In the genomic region with DNA sequence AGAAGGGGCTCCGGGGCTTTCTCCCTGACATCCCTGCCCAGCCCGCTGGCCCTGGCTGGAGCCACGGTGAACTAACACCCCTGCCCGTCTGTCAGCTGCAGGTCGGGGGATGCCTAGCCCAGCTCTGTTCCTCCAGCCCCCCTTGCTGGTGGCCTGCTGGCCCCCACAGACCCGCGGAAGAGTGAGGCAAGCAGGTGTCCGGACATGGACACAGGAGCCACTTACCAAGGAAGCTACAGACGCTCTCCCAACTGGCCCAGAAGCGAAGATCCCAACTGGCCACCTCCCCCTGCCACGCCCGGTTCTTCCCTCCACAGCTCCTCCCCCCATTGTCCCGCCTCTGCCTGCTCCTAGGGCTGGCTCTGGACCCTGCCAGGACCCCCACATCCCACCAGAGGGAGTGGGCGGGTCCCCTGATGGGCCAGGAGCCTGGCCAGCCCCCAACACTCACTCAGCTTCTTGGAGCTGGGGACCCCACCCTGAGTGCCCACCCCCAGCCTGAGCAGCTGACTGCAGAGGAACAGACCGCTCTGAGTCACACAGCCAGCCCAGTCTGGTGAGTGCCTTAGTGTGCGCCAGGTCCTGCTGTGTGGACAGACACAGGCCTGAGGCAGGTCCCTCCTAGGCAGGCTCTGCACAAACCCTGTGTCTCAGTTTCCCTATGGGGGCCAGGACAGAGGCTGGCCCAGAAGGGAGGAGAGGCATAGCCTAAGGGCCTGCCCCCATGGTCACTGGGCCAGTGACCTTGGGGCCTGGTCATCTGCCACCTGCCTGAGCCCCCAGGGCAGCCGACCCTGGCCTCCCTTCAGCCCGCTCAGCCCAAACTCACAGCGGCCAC, we compare ENCODE assay signal across 9 cellular contexts. TPM values are rescaled to one million over a fixed set of nuclear protein-coding genes. Genes with fewer than 3 reads are reported as not detected.
DNase-seq lines count a peak whose midpoint lies in the region; ATAC-seq and TF ChIP-seq lines count a peak whose summit lies in the region.
"Had no signal": no experiment of that assay in that cellular context is flagged by ENCODE, and none has a peak within 500 bp of the region (broad histone marks: within the 10 kb centered on the region; RNA-seq: fewer than 3 reads in every experiment).

No MANE protein-coding gene starts in this region.

- H3K27me3 ChIP-seq in ascending aorta (no peaks in the 10 kb centered on the region), hepatocyte (peaks cover 4% of the 10 kb centered on the region), stomach smooth muscle (ENCODE audit: control insufficient read depth in 1 of 2, insufficient read depth in 2 of 2, low read length in 2 of 2) (no peaks in the 10 kb centered on the region)

- CTCF ChIA-PET in HEK293 (lab: Yijun Ruan, JAX): interaction anchor here (1.1 to 2.1 kb wide), 2 partner anchors 74 to 76 kb away, joined by 3 to 7 read pairs; no protein-coding TSS in a partner anchor

- peak in 1 of 2 donors; percentile 84 for DNase-seq in ascending aorta (ENCODE audit: low spot score in 2 of 2)
- peak; percentile 66 for DNase-seq in hepatocyte (ENCODE audit: low spot score)
- DNase-seq in NCI-H345 (lab: John Stamatoyannopoulos, UW): no peak
- DNase-seq in middle frontal gyrus (ENCODE audit: extremely low spot score, low spot score): no peak
- no peak for DNase-seq in NK-92 treated with Interleukin-12 subunit alpha and Interleukin-12 subunit beta, amount 100 ng/mL, for 24 hours (lab: John Stamatoyannopoulos, UW)
- DNase-seq: NCI-H1092 had no signal

- no peaks in the 10 kb centered on the region for H3K36me3 ChIP-seq in HEK293 (ENCODE audit: control insufficient read depth in 2 of 2, insufficient read depth in 1 of 2, low read length in 2 of 2)
- no peaks in the 10 kb centered on the region for H3K36me3 ChIP-seq in ascending aorta
- H3K36me3 ChIP-seq in hepatocyte (replicated peaks; ENCODE audit: insufficient read depth, low read depth): no peaks in the 10 kb centered on the region
- H3K36me3 ChIP-seq in stomach smooth muscle (ENCODE audit: control insufficient read depth in 2 of 2, insufficient read depth in 2 of 2, low read length in 2 of 2): peaks cover 0 to 1% of the 10 kb centered on the region in 2 donors

- intact Hi-C loops in ascending aorta (cut with DNase I): loop anchor here (5.0 to 10.0 kb wide), 4 partner anchors 143 to 332 kb away; a partner anchor contains a TSS

- ATAC-seq in GM21360 (IDR thresholded peaks at IDR 0.05; ENCODE audit: unreplicated experiment): no peak

- no peak overlapping the region for H2AFZ ChIP-seq in hepatocyte

- peak overlapping the region; percentile 76 to 77 for H3K9ac ChIP-seq in stomach smooth muscle (ENCODE audit: low read length in 2 of 2)

- no peak overlapping the region for H3K4me2 ChIP-seq in hepatocyte

- H3K4me1 ChIP-seq in HEK293 (ENCODE audit: control insufficient read depth, insufficient read depth, low read length): peaks cover 11% of the 10 kb centered on the region
- peaks cover 32 to 61% of the 10 kb centered on the region in 2 donors for H3K4me1 ChIP-seq in ascending aorta
- H3K4me1 ChIP-seq in hepatocyte (ENCODE audit: insufficient read depth): peaks cover 58% of the 10 kb centered on the region
- H3K4me1 ChIP-seq in stomach smooth muscle (ENCODE audit: control insufficient read depth, insufficient read depth, low read length): peaks cover 97% of the 10 kb centered on the region

- H3K27ac ChIP-seq in HEK293 (ENCODE audit: extremely low read depth, low read depth, low read length) (no peak overlapping the region), ascending aorta (peak overlapping the region; percentile 92 to 97), hepatocyte (peak overlapping the region; percentile 27), stomach smooth muscle (ENCODE audit: low read length) (peak overlapping the region; percentile 97)

- H3K9me3 ChIP-seq in HEK293 (ENCODE audit: control insufficient read depth, insufficient read depth, low read depth, low read length) (no peaks in the 10 kb centered on the region), ascending aorta (no peaks in the 10 kb centered on the region), hepatocyte (ENCODE audit: low read depth) (no peaks in the 10 kb centered on the region), stomach smooth muscle (ENCODE audit: control insufficient read depth in 2 of 2, low read length in 2 of 2) (no peaks in the 10 kb centered on the region)

- 85% methylated on average over 15 of the region's 19 CpGs for WGBS in hepatocyte (ENCODE audit: low lambda C conversion rate, missing lambda C conversion rate)

- no peaks in the 10 kb centered on the region for H3K79me2 ChIP-seq in hepatocyte

- H3K9me2 ChIP-seq in hepatocyte (replicated peaks; ENCODE audit: insufficient read depth): no peaks in the 10 kb centered on the region

- H3K4me3 ChIP-seq in HEK293 (ENCODE audit: low read depth, low read length): no peak overlapping the region
- H3K4me3 ChIP-seq in ascending aorta: no peak overlapping the region
- H3K4me3 ChIP-seq in hepatocyte: no peak overlapping the region
- peak overlapping the region; percentile 83 to 84 for H3K4me3 ChIP-seq in stomach smooth muscle (ENCODE audit: low read length in 2 of 2)

- H4K20me1 ChIP-seq in hepatocyte (ENCODE audit: insufficient read depth, poor library complexity, severe bottlenecking): no peaks in the 10 kb centered on the region

- no peak for TF ChIP-seq CTCF in HEK293 (tag by site-specific recombination; IDR thresholded peaks at IDR 0.05)
- no peak for TF ChIP-seq CTCF in ascending aorta (IDR thresholded peaks at IDR 0.05)
- no peak for TF ChIP-seq CTCF in hepatocyte (IDR thresholded peaks at IDR 0.05; ENCODE audit: poor library complexity)

- POLR2A ChIA-PET in HEK293 (lab: Yijun Ruan, JAX): interaction anchor here (0.6 to 0.9 kb wide), 2 partner anchors 15 to 94 kb away, joined by 3 to 4 read pairs; a partner anchor contains a TSS

TF ChIP-seq in HEK293, 187 proteins besides CTCF, POLR2A, EP300 and RAD21 (continues in another document):
- TF ChIP-seq HOXD13 (CRISPR knock-in tag; IDR thresholded peaks at IDR 0.05; ENCODE audit: borderline replicate concordance) (no peak), KLF7 (tag by site-specific recombination; IDR thresholded peaks at IDR 0.05; ENCODE audit: borderline replicate concordance) (peak; percentile 68; the same call in 1 of the 2 replicates), GLIS1 (tag by site-specific recombination; IDR thresholded peaks at IDR 0.05) (peak; percentile 72), GLIS2 (tag by site-specific recombination; IDR thresholded peaks at IDR 0.05) (peak; percentile 71), ZEB2 (tag by site-specific recombination; IDR thresholded peaks at IDR 0.05) (no peak)
- TF ChIP-seq, protein P1, sequence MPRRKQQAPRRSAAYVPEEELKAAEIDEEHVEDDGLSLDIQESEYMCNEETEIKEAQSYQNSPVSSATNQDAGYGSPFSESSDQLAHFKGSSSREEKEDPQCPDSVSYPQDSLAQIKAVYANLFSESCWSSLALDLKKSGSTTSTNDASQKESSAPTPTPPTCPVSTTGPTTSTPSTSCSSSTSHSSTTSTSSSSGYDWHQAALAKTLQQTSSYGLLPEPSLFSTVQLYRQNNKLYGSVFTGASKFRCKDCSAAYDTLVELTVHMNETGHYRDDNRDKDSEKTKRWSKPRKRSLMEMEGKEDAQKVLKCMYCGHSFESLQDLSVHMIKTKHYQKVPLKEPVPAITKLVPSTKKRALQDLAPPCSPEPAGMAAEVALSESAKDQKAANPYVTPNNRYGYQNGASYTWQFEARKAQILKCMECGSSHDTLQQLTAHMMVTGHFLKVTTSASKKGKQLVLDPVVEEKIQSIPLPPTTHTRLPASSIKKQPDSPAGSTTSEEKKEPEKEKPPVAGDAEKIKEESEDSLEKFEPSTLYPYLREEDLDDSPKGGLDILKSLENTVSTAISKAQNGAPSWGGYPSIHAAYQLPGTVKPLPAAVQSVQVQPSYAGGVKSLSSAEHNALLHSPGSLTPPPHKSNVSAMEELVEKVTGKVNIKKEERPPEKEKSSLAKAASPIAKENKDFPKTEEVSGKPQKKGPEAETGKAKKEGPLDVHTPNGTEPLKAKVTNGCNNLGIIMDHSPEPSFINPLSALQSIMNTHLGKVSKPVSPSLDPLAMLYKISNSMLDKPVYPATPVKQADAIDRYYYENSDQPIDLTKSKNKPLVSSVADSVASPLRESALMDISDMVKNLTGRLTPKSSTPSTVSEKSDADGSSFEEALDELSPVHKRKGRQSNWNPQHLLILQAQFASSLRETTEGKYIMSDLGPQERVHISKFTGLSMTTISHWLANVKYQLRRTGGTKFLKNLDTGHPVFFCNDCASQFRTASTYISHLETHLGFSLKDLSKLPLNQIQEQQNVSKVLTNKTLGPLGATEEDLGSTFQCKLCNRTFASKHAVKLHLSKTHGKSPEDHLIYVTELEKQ (tag by site-specific recombination; IDR thresholded peaks at IDR 0.05; ENCODE audit: borderline replicate concordance): no peak
- TF ChIP-seq, protein P2, sequence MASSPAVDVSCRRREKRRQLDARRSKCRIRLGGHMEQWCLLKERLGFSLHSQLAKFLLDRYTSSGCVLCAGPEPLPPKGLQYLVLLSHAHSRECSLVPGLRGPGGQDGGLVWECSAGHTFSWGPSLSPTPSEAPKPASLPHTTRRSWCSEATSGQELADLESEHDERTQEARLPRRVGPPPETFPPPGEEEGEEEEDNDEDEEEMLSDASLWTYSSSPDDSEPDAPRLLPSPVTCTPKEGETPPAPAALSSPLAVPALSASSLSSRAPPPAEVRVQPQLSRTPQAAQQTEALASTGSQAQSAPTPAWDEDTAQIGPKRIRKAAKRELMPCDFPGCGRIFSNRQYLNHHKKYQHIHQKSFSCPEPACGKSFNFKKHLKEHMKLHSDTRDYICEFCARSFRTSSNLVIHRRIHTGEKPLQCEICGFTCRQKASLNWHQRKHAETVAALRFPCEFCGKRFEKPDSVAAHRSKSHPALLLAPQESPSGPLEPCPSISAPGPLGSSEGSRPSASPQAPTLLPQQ (tag by site-specific recombination; IDR thresholded peaks at IDR 0.05): no peak
- TF ChIP-seq, protein P3, sequence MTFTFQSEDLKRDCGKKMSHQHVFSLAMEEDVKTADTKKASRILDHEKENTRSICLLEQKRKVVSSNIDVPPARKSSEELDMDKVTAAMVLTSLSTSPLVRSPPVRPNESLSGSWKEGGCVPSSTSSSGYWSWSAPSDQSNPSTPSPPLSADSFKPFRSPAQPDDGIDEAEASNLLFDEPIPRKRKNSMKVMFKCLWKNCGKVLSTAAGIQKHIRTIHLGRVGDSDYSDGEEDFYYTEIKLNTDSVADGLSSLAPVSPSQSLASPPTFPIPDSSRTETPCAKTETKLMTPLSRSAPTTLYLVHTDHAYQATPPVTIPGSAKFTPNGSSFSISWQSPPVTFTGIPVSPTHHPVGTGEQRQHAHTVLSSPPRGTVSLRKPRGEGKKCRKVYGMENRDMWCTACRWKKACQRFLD (tag by site-specific recombination; IDR thresholded peaks at IDR 0.05): no peak

RNA-seq across cellular contexts. Expression of a gene that starts 7.7 kb away (rescaled TPM):
- total RNA-seq in ascending aorta (35.5 TPM), hepatocyte (4.6 and 5.9 TPM in 2 replicates)
- 1.8 and 2.4 TPM in 2 replicates for polyA plus RNA-seq in hepatocyte

RNA-seq across cellular contexts. Expression of a gene that starts 15.1 kb away (rescaled TPM):
- total RNA-seq in ascending aorta (18.1 TPM), hepatocyte (4.5 and 6.4 TPM in 2 replicates)
- polyA plus RNA-seq in hepatocyte: 5.1 and 9.3 TPM in 2 replicates

RNA-seq across cellular contexts. Expression of a gene that starts 45.8 kb away (rescaled TPM):
- not detected for total RNA-seq in ascending aorta
- not detected in 2 replicates for total RNA-seq in hepatocyte
- 0.77 and 1.1 TPM in 2 replicates for polyA plus RNA-seq in hepatocyte

RNA-seq across cellular contexts. Expression of a gene that starts 50.4 kb away (rescaled TPM):
- total RNA-seq in ascending aorta: 2.3 TPM
- 13.6 and 15.7 TPM in 2 replicates for total RNA-seq in hepatocyte
- 15.0 and 17.1 TPM in 2 replicates for polyA plus RNA-seq in hepatocyte

Comparison
In these comparisons a context has a peak if more than half of its experiments do, and no peak if none do; other contexts are left out.
1. H3K4me3 ChIP-seq: peak in stomach smooth muscle (2 of 2); none in HEK293 (single experiment), ascending aorta (0 of 2) and hepatocyte (single experiment).